Comparison of ENCODE assay signal across 16 cellular contexts in the genomic region with DNA sequence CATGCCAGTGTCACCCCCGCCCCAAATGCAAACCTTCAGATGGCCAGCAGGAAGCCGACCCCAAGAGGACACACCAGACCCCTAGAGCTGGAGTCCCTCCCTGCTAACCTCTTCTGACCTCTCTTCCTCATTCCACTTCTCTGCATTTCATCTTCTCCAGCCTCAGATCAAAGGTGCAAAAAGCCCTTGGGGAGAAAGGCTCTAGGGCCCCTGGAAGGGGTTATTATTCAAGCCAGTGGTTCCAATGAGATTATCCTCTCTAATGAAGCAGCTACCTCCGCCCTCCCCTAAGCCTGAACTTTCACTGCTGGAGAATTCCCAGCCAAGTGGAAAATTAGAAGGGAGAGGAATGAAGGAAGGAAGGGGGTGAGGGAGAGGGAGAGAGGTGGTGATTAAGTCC.
A peak's percentile ranks its signal among the peaks of the same experiment; 100 is the strongest.
DNase-seq lines count a peak whose midpoint lies in the region; ATAC-seq and TF ChIP-seq lines count a peak whose summit lies in the region.
"Had no signal": no experiment of that assay in that cellular context is flagged by ENCODE, and none has a peak within 500 bp of the region (broad histone marks: within the 10 kb centered on the region; RNA-seq: fewer than 3 reads in every experiment).

No MANE protein-coding gene starts in this region.

- intact Hi-C loops in esophagus muscularis mucosa (cut with DNase I), result no loop called here

- H3K27ac ChIP-seq in WERI-Rb-1 (no peak overlapping the region), esophagus muscularis mucosa (replicated peaks in 1 of 4) (no peak overlapping the region)
- H3K27ac ChIP-seq: A549, BLaER1 had no signal

- H3K9me3 ChIP-seq in WERI-Rb-1 (ENCODE audit: severe bottlenecking) (no peaks in the 10 kb centered on the region), esophagus muscularis mucosa (no peaks in the 10 kb centered on the region)
- H3K9me3 ChIP-seq: A549, BLaER1, Caco-2 had no signal

- TF ChIP-seq POLR2A in esophagus muscularis mucosa (IDR thresholded peaks at IDR 0.05; ENCODE audit: low read depth), result no peak

- H3K4me1 ChIP-seq in esophagus muscularis mucosa, result no peaks in the 10 kb centered on the region
- H3K4me1 ChIP-seq: A549, BLaER1 had no signal

- H3K36me3 ChIP-seq in WERI-Rb-1 (no peaks in the 10 kb centered on the region), esophagus muscularis mucosa (no peaks in the 10 kb centered on the region)
- H3K36me3 ChIP-seq: BLaER1 had no signal

- H3K27me3 ChIP-seq in WERI-Rb-1 (ENCODE audit: insufficient read depth, low read depth, severe bottlenecking) (no peaks in the 10 kb centered on the region), esophagus muscularis mucosa (no peaks in the 10 kb centered on the region)
- H3K27me3 ChIP-seq: BLaER1 had no signal

- TF ChIP-seq CTCF in WERI-Rb-1 (IDR thresholded peaks at IDR 0.05; ENCODE audit: low read depth, low read length) (no peak), esophagus muscularis mucosa (IDR thresholded peaks at IDR 0.05) (no peak)

- 87% methylated on average over 3 of the region's 3 CpGs for WGBS in esophagus muscularis mucosa

- DNase-seq in ELF-1 (ENCODE audit: low read depth, low spot score) (peak; percentile 51), WERI-Rb-1 (peak; percentile 28), left kidney (ENCODE audit: low read depth, low spot score) (peak; percentile 79), retina (peak; percentile 69), esophagus muscularis mucosa (ENCODE audit: extremely low spot score) (no peak), RPMI8226 (no peak)
- DNase-seq: Caco-2; CD8-positive, alpha-beta memory T cell; DMS 273 treated with DMSO at 0.1 percent for 48 hours; H9 had no signal

- no peak overlapping the region for H3K4me3 ChIP-seq in WERI-Rb-1 (ENCODE audit: low read depth, low read length)
- no peak overlapping the region for H3K4me3 ChIP-seq in esophagus muscularis mucosa
- H3K4me3 ChIP-seq: A549, BLaER1, GM12878, GM23338 had no signal

- ATAC-seq in GM18502 (IDR thresholded peaks at IDR 0.05; ENCODE audit: poor library complexity, unreplicated experiment) (no peak), GM21717 (IDR thresholded peaks at IDR 0.05; ENCODE audit: unreplicated experiment) (no peak)
- ATAC-seq: A549, GM12878, GM23338 had no signal

- no peak for TF ChIP-seq EP300 in esophagus muscularis mucosa (IDR thresholded peaks at IDR 0.05)

Comparison
In these comparisons a context has a peak if more than half of its experiments do, and no peak if none do; other contexts are left out.
1. DNase-seq: peak in ELF-1 (single experiment), WERI-Rb-1 (single experiment), left kidney (single experiment) and retina (single experiment); none in esophagus muscularis mucosa (single experiment) and RPMI8226 (single experiment).